Comparison of ENCODE assay signal across 13 cellular contexts in the genomic region with DNA sequence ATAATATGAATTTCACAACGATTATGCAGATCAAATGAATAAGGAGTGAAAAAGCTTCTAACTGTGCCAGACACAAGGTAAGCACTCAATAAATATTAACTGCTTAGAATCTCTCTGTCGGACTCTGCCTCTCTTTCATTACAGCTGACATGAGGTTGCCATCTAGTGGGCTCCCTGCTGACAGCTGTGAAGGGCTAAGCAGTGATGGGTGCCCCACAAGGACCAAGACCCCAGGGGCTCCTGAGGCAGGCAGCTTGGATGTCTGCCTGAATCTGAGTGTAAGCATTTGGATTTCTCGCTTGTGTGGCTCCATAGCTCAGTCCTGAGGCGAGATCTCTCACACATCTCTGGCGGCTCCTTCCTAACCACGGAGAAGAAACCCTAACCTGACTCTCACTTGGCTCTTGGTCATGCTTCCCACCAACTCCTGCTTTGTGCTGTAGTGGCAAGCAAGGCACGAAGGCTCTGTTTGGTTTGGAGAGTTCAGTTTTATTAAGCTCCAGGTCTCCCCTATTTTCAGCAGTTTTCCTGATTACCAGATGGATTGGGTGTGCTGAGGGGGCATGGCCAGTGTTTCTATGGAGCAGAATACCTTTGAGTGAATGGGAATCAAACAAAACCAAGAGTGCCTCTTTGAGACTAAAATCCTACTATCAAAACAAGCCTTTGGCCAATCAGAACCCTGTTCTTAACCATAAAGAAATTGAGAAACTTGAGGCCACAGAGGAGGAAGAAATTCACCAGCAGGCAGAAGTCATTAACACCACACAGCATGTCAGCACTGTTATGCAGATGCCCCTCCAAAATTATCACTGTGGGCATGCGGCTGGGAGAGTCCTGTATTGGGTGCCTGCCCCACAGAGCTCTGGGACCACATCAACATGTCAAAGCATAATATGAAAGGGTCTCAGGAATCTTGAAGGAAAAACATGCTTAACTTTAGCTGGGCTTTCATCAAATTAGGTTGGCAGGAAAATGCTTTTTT.
A peak's percentile ranks its signal among the peaks of the same experiment; 100 is the strongest.
DNase-seq lines count a peak whose midpoint lies in the region; ATAC-seq and TF ChIP-seq lines count a peak whose summit lies in the region.
"Had no signal": no experiment of that assay in that cellular context is flagged by ENCODE, and none has a peak within 500 bp of the region (broad histone marks: within the 10 kb centered on the region; RNA-seq: fewer than 3 reads in every experiment).

No MANE protein-coding gene starts in this region.

- H3K27me3 ChIP-seq in dorsolateral prefrontal cortex = peaks cover 0 to 15% (median 0%) of the 10 kb centered on the region in 45 donors
- no peaks in the 10 kb centered on the region for H3K27me3 ChIP-seq in vagina

- H3K9me3 ChIP-seq in vagina = no peaks in the 10 kb centered on the region
- H3K9me3 ChIP-seq: mucosa of descending colon, suprapubic skin had no signal

- H3K9me3 Mint-ChIP-seq in osteocyte (ENCODE audit: unreplicated experiment) = no peaks in the 10 kb centered on the region

- ATAC-seq in activated CD4-positive, CD25-positive, alpha-beta regulatory T cell treated with anti-CD3 and anti-CD28 coated beads, Interleukin-2, amount 50 U/mL, for 24 hours = no peak
- ATAC-seq: mucosa of descending colon had no signal

- H3K4me3 ChIP-seq in dorsolateral prefrontal cortex = no peak overlapping the region
- no peak overlapping the region for H3K4me3 ChIP-seq in vagina
- H3K4me3 ChIP-seq: mucosa of descending colon, suprapubic skin had no signal

- H3K36me3 ChIP-seq in vagina = no peaks in the 10 kb centered on the region
- H3K36me3 ChIP-seq: suprapubic skin had no signal

- H3K36me3 Mint-ChIP-seq in osteocyte (ENCODE audit: unreplicated experiment) = no peaks in the 10 kb centered on the region
- H3K36me3 Mint-ChIP-seq: activated naive CD8-positive, alpha-beta T cell treated with anti-CD3 and anti-CD28 coated beads, Interleukin-2, amount 10 ng/mL, durations not matched to agents 7 days and 5 days had no signal

- DNase-seq in GM10266 (ENCODE audit: extremely low spot score) (no peak), dorsolateral prefrontal cortex (no peak), osteocyte (ENCODE audit: extremely low spot score, unreplicated experiment) (no peak), vagina (ENCODE audit: extremely low spot score in 2 of 2) (no peak), COLO829 (ENCODE audit: low spot score) (no peak)
- no peak for DNase-seq in stimulated activated CD4-positive, alpha-beta T cell treated with anti-CD3 and anti-CD28 coated beads, Interleukin-2, amount 100 ng/mL, for 24 hours
- DNase-seq: activated CD4-positive, alpha-beta T cell treated with anti-CD3 and anti-CD28 coated beads for 1 hour; activated naive CD8-positive, alpha-beta T cell treated with anti-CD3 and anti-CD28 coated beads, Interleukin-2, amount 10 ng/mL, durations not matched to agents 7 days and 5 days; mucosa of descending colon; NCI-H510A had no signal

- no peak overlapping the region for H3K27ac Mint-ChIP-seq in osteocyte (ENCODE audit: unreplicated experiment)
- H3K27ac Mint-ChIP-seq: activated naive CD8-positive, alpha-beta T cell treated with anti-CD3 and anti-CD28 coated beads, Interleukin-2, amount 10 ng/mL, durations not matched to agents 7 days and 5 days had no signal

- TF ChIP-seq CTCF in GM10266 (IDR thresholded peaks at IDR 0.05; ENCODE audit: control insufficient read depth, insufficient read depth, low read depth, missing control alignments) = peak; percentile 65
- TF ChIP-seq CTCF in LNCAP (IDR thresholded peaks at IDR 0.05) = peak; percentile 48; the same call in 1 of the 2 replicates
- TF ChIP-seq CTCF in dorsolateral prefrontal cortex (IDR thresholded peaks at IDR 0.05 in 54 of 56, conservative IDR thresholded peaks at IDR 0.05 in 2 of 56; ENCODE audit: low read depth in 1 of 56, partially characterized antibody in 56 of 56) = peak in 46 of 56 donors; percentile 7 to 61 (median 28)
- TF ChIP-seq CTCF in osteocyte (IDR thresholded peaks at IDR 0.05) = peak; percentile 39
- no peak for TF ChIP-seq CTCF in vagina (IDR thresholded peaks at IDR 0.05)

- H3K27ac ChIP-seq in dorsolateral prefrontal cortex (no peak overlapping the region), vagina (no peak overlapping the region)
- H3K27ac ChIP-seq: suprapubic skin had no signal

- intact Hi-C loops in dorsolateral prefrontal cortex (cut with DNase I) = loop anchor here in 1 of 2 donors (5.0 kb wide), 1 partner anchor 150 kb away; no protein-coding TSS in a partner anchor
- intact Hi-C loops in vagina (cut with DNase I) = no loop called here

- H3K4me3 Mint-ChIP-seq in osteocyte (ENCODE audit: unreplicated experiment) = no peak overlapping the region
- H3K4me3 Mint-ChIP-seq: activated naive CD8-positive, alpha-beta T cell treated with anti-CD3 and anti-CD28 coated beads, Interleukin-2, amount 10 ng/mL, durations not matched to agents 7 days and 5 days had no signal

- H3K4me1 ChIP-seq in vagina = no peaks in the 10 kb centered on the region
- H3K4me1 ChIP-seq: suprapubic skin had no signal

- H3K4me1 Mint-ChIP-seq in osteocyte (ENCODE audit: unreplicated experiment) = no peaks in the 10 kb centered on the region
- H3K4me1 Mint-ChIP-seq: activated naive CD8-positive, alpha-beta T cell treated with anti-CD3 and anti-CD28 coated beads, Interleukin-2, amount 10 ng/mL, durations not matched to agents 7 days and 5 days had no signal

- TF ChIP-seq POLR2A in vagina (IDR thresholded peaks at IDR 0.05) = no peak

- peaks cover 24% of the 10 kb centered on the region for H3K27me3 Mint-ChIP-seq in osteocyte (ENCODE audit: unreplicated experiment)
- H3K27me3 Mint-ChIP-seq: activated naive CD8-positive, alpha-beta T cell treated with anti-CD3 and anti-CD28 coated beads, Interleukin-2, amount 10 ng/mL, durations not matched to agents 7 days and 5 days had no signal

Comparison
In these comparisons a context has a peak if more than half of its experiments do, and no peak if none do; other contexts are left out.
1. CTCF ChIP-seq: peak in GM10266 (single experiment), LNCAP (single experiment), dorsolateral prefrontal cortex (46 of 56) and osteocyte (single experiment); none in vagina (0 of 3).